In the genomic region with DNA sequence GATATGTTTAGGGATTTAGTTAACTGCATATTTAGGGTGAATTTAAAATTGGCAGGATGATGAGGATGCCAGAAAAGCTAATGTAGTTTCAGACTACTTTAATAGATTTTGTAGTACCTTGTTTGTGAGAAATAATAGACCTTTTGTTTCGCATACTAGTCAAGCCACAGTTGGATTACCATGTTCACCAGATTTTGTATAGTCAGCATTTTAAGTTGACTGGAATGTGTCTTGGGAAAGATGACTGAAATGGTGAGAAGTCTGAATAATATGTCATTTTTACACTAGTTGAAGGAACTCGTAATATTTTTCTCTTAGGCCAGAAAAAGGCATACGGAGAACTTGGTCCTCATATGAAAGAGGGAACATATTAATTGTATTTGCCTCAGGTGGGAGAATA, we compare ENCODE assay signal across 1 cellular context.
TF ChIP-seq lines count a peak whose summit lies in the region.

No MANE protein-coding gene starts in this region.

TF ChIP-seq in HEK293T, 16 proteins besides CTCF, POLR2A, EP300 and RAD21:
- no peak for TF ChIP-seq NFRKB (IDR thresholded peaks at IDR 0.05)
- no peak for TF ChIP-seq CTBP1 (IDR thresholded peaks at IDR 0.05; ENCODE audit: borderline replicate concordance)
- no peak for TF ChIP-seq FOXK2 (IDR thresholded peaks at IDR 0.05)
- no peak for TF ChIP-seq L3MBTL2 (conservative IDR thresholded peaks at IDR 0.05)
- TF ChIP-seq, protein P1, sequence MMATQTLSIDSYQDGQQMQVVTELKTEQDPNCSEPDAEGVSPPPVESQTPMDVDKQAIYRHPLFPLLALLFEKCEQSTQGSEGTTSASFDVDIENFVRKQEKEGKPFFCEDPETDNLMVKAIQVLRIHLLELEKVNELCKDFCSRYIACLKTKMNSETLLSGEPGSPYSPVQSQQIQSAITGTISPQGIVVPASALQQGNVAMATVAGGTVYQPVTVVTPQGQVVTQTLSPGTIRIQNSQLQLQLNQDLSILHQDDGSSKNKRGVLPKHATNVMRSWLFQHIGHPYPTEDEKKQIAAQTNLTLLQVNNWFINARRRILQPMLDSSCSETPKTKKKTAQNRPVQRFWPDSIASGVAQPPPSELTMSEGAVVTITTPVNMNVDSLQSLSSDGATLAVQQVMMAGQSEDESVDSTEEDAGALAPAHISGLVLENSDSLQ (IDR thresholded peaks at IDR 0.05), result no peak
- no peak for TF ChIP-seq FOXM1 (IDR thresholded peaks at IDR 0.05; ENCODE audit: borderline replicate concordance)
- TF ChIP-seq HDGF (IDR thresholded peaks at IDR 0.05; ENCODE audit: borderline replicate concordance), result no peak
- no peak for TF ChIP-seq FOXA1 (IDR thresholded peaks at IDR 0.05)
- no peak for TF ChIP-seq ZNF384 (IDR thresholded peaks at IDR 0.05)
- TF ChIP-seq SUZ12 (IDR thresholded peaks at IDR 0.05), result no peak
- TF ChIP-seq ELF4 (IDR thresholded peaks at IDR 0.05), result no peak
TF ChIP-seq in HEK293T: peak in this region for 0.
